Comparison of ENCODE assay signal across 28 cellular contexts in genomic region chr5:1465117-1465516, GRCh38. TPM values are rescaled to one million over a fixed set of nuclear protein-coding genes. Genes with fewer than 3 reads are reported as not detected.
"Had no signal": no experiment of that assay in that cellular context is flagged by ENCODE, and none has a peak within 500 bp of the region (broad histone marks: within the 10 kb centered on the region; RNA-seq: fewer than 3 reads in every experiment).

No MANE protein-coding gene starts in this region.

- H3K9me3 ChIP-seq: adrenal gland, body of pancreas, colonic mucosa, gastroesophageal sphincter, testis, upper lobe of left lung had no signal

- FAIRE-seq: endothelial cell of umbilical vein, kidney had no signal

- H3K27me3 ChIP-seq: adrenal gland, body of pancreas, colonic mucosa, gastroesophageal sphincter, testis, upper lobe of left lung had no signal

- ATAC-seq: body of pancreas; gastroesophageal sphincter; left colon; naive thymus-derived CD8-positive, alpha-beta T cell; right cardiac atrium; stimulated activated naive CD8-positive, alpha-beta T cell treated with anti-CD3 and anti-CD28 coated beads, Interleukin-15, Interleukin-2, amounts not matched to agents 100 U/mL and 50 U/mL, for 24 hours; T-cell had no signal

- DNase-seq: activated B cell treated with CpG ODN at 0.5 μM for 24 hours; activated CD4-positive, alpha-beta T cell treated with anti-CD3 and anti-CD28 coated beads, Interleukin-2, amount 50 U/mL, for 1 hour; activated naive CD4-positive, alpha-beta T cell treated with anti-CD3 and anti-CD28 coated beads for 36 hours; activated naive CD8-positive, alpha-beta T cell treated with anti-CD3 and anti-CD28 coated beads for 36 hours; activated T-cell treated with anti-CD3 and anti-CD28 coated beads for 4 hours; adrenal gland; cerebellar nuclear complex; colonic mucosa; effector memory CD4-positive, alpha-beta T cell; hippocampal formation; kidney; left colon; right cardiac atrium; stimulated activated CD4-positive, alpha-beta T cell treated with anti-CD3 and anti-CD28 coated beads, Interleukin-2, amount 100 ng/mL, for 48 hours; stimulated activated naive CD8-positive, alpha-beta T cell treated with anti-CD3 and anti-CD28 coated beads, Interleukin-15, Interleukin-2, amounts not matched to agents 100 U/mL and 50 U/mL, for 24 hours; T-cell; testis had no signal

- H3K4me1 ChIP-seq: adrenal gland, body of pancreas, colonic mucosa, gastroesophageal sphincter, testis, upper lobe of left lung had no signal

- H3K36me3 ChIP-seq: colonic mucosa had no signal

- H3K4me3 ChIP-seq: adrenal gland, body of pancreas, colonic mucosa, gastroesophageal sphincter, testis, upper lobe of left lung had no signal

- H3K27ac ChIP-seq: adrenal gland, body of pancreas, colonic mucosa, gastroesophageal sphincter, testis, upper lobe of left lung had no signal

RNA-seq across cellular contexts. Expression of gene SLC6A3, which starts 19.9 kb away (rescaled TPM):
- total RNA-seq: activated naive CD4-positive, alpha-beta T cell treated with anti-CD3 and anti-CD28 coated beads for 36 hours; activated naive CD8-positive, alpha-beta T cell treated with anti-CD3 and anti-CD28 coated beads for 36 hours; activated T-helper 1 cell treated with anti-CD3 and anti-CD28 coated beads, Interleukin-12 subunit alpha, Interleukin-12 subunit beta, Interleukin-2, Interleukin-4 antibody, amounts not matched to agents 30 ng/mL and 10 ng/mL and 1 ng/mL, durations not matched to agents 14 hours and 24 hours and 36 hours; adrenal gland; body of pancreas; colonic mucosa; dermis microvascular lymphatic vessel endothelial cell; endothelial cell of umbilical vein; fibroblast of lung; fibroblast of villous mesenchyme; gastroesophageal sphincter; left colon; liver; right cardiac atrium; skeletal muscle tissue had no signal
- polyA plus RNA-seq: endothelial cell of umbilical vein, fibroblast of lung, liver, right cardiac atrium had no signal
